ENCODE assay signal across 8 cellular contexts in the genomic region with DNA sequence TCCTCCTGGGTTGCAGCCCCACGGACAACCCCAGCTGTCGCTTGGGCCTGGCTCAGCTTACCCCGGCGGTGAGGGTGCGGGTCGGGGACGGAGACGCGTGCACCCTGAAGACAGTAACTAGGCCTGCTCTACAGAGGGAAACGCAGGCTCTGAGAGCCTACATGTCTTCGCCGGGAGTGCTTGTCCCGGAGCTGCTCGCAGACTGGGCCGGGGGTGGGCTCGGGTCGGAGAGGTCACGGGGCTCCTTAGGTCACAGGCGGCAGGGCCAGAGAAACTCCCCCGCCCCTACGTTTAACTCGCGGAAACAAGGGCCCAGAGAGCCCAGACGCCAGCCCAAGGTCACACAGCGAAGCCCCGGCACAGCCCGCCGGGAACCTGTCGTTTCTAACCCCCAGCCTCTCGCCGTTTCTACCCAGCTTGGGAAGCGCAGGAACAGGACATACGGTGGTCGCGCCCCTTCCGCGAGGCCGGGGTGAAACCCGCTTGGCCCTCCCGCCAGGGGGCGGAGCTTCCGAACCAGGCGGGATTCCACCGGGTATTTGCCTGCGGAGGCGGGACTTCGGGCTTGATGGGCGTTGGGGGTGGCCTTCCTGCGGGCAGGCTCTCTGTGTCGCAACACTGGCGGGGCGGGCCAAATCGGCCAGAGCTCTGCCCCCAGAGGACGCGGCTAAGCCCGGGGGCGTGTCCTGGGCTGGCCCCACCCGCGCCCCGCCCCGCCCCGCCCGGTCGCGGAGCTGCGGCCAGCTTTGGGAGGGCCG. TPM values are rescaled to one million over a fixed set of nuclear protein-coding genes. Genes with fewer than 3 reads are reported as not detected.
DNase-seq lines count a peak whose midpoint lies in the region; ATAC-seq and TF ChIP-seq lines count a peak whose summit lies in the region.

A gene with protein sequence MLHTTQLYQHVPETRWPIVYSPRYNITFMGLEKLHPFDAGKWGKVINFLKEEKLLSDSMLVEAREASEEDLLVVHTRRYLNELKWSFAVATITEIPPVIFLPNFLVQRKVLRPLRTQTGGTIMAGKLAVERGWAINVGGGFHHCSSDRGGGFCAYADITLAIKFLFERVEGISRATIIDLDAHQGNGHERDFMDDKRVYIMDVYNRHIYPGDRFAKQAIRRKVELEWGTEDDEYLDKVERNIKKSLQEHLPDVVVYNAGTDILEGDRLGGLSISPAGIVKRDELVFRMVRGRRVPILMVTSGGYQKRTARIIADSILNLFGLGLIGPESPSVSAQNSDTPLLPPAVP (plus strand): TSS at position 725 of the 758 bp plus-strand sequence. CDS start 42 bp downstream, outside the sequence.

- WGBS in liver, result 2% methylated on average over 67 of the region's 67 CpGs

- H3K4me1 Mint-ChIP-seq in dendritic cell treated with granulocyte-macrophage colony-stimulating factor and Interleukin-4, amounts not matched to agents 40 ng/mL and 50 ng/mL, for 4 days (ENCODE audit: low read depth), result peaks cover 24% of the 10 kb centered on the region

- peaks cover 6% of the 10 kb centered on the region for H3K36me3 Mint-ChIP-seq in dendritic cell treated with granulocyte-macrophage colony-stimulating factor and Interleukin-4, amounts not matched to agents 40 ng/mL and 50 ng/mL, for 4 days (ENCODE audit: low read depth)

- H3K9ac ChIP-seq in liver (ENCODE audit: low read depth in 1 of 2, low read length in 2 of 2), result peak within 1 kb of the TSS; percentile 80 to 89

- TF ChIP-seq RAD21 in liver (IDR thresholded peaks at IDR 0.05), result no peak

- H3K27ac Mint-ChIP-seq in dendritic cell treated with granulocyte-macrophage colony-stimulating factor and Interleukin-4, amounts not matched to agents 40 ng/mL and 50 ng/mL, for 4 days, result peak within 1 kb of the TSS; percentile 97

- H3K27ac ChIP-seq in liver (ENCODE audit: low read depth in 1 of 2, low read length in 2 of 2), result peak within 1 kb of the TSS; percentile 45 to 81

- peak within 1 kb of the TSS; percentile 91 for H3K4me3 Mint-ChIP-seq in dendritic cell treated with granulocyte-macrophage colony-stimulating factor and Interleukin-4, amounts not matched to agents 40 ng/mL and 50 ng/mL, for 4 days

- no peaks in the 10 kb centered on the region for H3K9me3 Mint-ChIP-seq in dendritic cell treated with granulocyte-macrophage colony-stimulating factor and Interleukin-4, amounts not matched to agents 40 ng/mL and 50 ng/mL, for 4 days

- H3K4me1 ChIP-seq in liver (ENCODE audit: control insufficient read depth in 4 of 4, insufficient read depth in 4 of 4, low read length in 3 of 4), result peaks cover 4 to 13% (median 7%) of the 10 kb centered on the region in 4 donors

- ATAC-seq in GM19328 (IDR thresholded peaks at IDR 0.05; ENCODE audit: unreplicated experiment) (peak; percentile 95), HG03520 (IDR thresholded peaks at IDR 0.05; ENCODE audit: unreplicated experiment) (peak; percentile 96)

- H3K27me3 Mint-ChIP-seq in dendritic cell treated with granulocyte-macrophage colony-stimulating factor and Interleukin-4, amounts not matched to agents 40 ng/mL and 50 ng/mL, for 4 days, result peaks cover 9% of the 10 kb centered on the region

- H3K4me3 ChIP-seq in liver (ENCODE audit: low read depth in 1 of 3, low read length in 3 of 3), result peak within 1 kb of the TSS; percentile 77 to 88 (median 83)

- TF ChIP-seq CTCF in liver (IDR thresholded peaks at IDR 0.05; ENCODE audit: low read depth, low read length, missing input control), result no peak

- intact Hi-C loops in dendritic cell treated with granulocyte-macrophage colony-stimulating factor and Interleukin-4, amounts not matched to agents 40 ng/mL and 50 ng/mL, for 4 days (cut with micrococcal nuclease), result loop anchor here (2.0 kb wide), 1 partner anchor 27 kb away; no protein-coding TSS in a partner anchor

- DNase-seq in C1 segment of cervical spinal cord (lab: John Stamatoyannopoulos, UW), result peak; percentile 48 to 99 (median 96)
- peak; percentile 88 for DNase-seq in NCI-H526 treated with DMSO at 0.1 percent for 48 hours (lab: John Stamatoyannopoulos, UW)
- DNase-seq in activated CD4-positive, alpha-beta T cell treated with anti-CD3 and anti-CD28 coated beads, Interleukin-2, amount 50 U/mL, for 24 hours (ENCODE audit: low read depth in 1 of 2, low spot score in 1 of 2), result peak; percentile 88 to 96
- peak; percentile 97 for DNase-seq in stimulated activated CD4-positive, alpha-beta T cell treated with anti-CD3 and anti-CD28 coated beads, Interleukin-4, amount 100 ng/mL, for 1 hour

- no peaks in the 10 kb centered on the region for H3K36me3 ChIP-seq in liver (ENCODE audit: control insufficient read depth in 4 of 4, insufficient read depth in 3 of 4, low read depth in 1 of 4, low read length in 3 of 4)

- H3K27me3 ChIP-seq in liver (ENCODE audit: control insufficient read depth in 4 of 4, insufficient read depth in 4 of 4, low read length in 3 of 4), result no peaks in the 10 kb centered on the region

- H3K9me3 ChIP-seq in liver (ENCODE audit: control insufficient read depth in 4 of 4, low read length in 3 of 4), result no peaks in the 10 kb centered on the region

TF ChIP-seq in liver, 16 proteins besides CTCF, POLR2A, EP300 and RAD21:
- TF ChIP-seq, protein P1, sequence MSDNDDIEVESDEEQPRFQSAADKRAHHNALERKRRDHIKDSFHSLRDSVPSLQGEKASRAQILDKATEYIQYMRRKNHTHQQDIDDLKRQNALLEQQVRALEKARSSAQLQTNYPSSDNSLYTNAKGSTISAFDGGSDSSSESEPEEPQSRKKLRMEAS (IDR thresholded peaks at IDR 0.05), result peak; percentile 32
- TF ChIP-seq, protein P2, sequence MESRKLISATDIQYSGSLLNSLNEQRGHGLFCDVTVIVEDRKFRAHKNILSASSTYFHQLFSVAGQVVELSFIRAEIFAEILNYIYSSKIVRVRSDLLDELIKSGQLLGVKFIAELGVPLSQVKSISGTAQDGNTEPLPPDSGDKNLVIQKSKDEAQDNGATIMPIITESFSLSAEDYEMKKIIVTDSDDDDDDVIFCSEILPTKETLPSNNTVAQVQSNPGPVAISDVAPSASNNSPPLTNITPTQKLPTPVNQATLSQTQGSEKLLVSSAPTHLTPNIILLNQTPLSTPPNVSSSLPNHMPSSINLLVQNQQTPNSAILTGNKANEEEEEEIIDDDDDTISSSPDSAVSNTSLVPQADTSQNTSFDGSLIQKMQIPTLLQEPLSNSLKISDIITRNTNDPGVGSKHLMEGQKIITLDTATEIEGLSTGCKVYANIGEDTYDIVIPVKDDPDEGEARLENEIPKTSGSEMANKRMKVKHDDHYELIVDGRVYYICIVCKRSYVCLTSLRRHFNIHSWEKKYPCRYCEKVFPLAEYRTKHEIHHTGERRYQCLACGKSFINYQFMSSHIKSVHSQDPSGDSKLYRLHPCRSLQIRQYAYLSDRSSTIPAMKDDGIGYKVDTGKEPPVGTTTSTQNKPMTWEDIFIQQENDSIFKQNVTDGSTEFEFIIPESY (IDR thresholded peaks at IDR 0.05), result no peak
- TF ChIP-seq NR2F2 (IDR thresholded peaks at IDR 0.05) (peak; percentile 78), JUND (IDR thresholded peaks at IDR 0.05) (no peak), FOXA1 (IDR thresholded peaks at IDR 0.05) (no peak), YY1 (IDR thresholded peaks at IDR 0.05) (no peak), TAF1 (conservative IDR thresholded peaks at IDR 0.05) (no peak), SP1 (IDR thresholded peaks at IDR 0.05) (peak; percentile 75), GABPA (IDR thresholded peaks at IDR 0.05 in 1 of 2, conservative IDR thresholded peaks at IDR 0.05 in 1 of 2) (peak in 1 of 2 donors; percentile 66), HNF4A (conservative IDR thresholded peaks at IDR 0.05) (no peak), RXRA (IDR thresholded peaks at IDR 0.05) (no peak), HNF4G (IDR thresholded peaks at IDR 0.05) (no peak), FOXA2 (IDR thresholded peaks at IDR 0.05) (no peak), EGR1 (IDR thresholded peaks at IDR 0.05; ENCODE audit: low read depth in 2 of 2) (peak in 1 of 2 donors; percentile 52)
- TF ChIP-seq, protein P3, sequence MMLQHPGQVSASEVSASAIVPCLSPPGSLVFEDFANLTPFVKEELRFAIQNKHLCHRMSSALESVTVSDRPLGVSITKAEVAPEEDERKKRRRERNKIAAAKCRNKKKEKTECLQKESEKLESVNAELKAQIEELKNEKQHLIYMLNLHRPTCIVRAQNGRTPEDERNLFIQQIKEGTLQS (IDR thresholded peaks at IDR 0.05), result no peak
- TF ChIP-seq, protein P4, sequence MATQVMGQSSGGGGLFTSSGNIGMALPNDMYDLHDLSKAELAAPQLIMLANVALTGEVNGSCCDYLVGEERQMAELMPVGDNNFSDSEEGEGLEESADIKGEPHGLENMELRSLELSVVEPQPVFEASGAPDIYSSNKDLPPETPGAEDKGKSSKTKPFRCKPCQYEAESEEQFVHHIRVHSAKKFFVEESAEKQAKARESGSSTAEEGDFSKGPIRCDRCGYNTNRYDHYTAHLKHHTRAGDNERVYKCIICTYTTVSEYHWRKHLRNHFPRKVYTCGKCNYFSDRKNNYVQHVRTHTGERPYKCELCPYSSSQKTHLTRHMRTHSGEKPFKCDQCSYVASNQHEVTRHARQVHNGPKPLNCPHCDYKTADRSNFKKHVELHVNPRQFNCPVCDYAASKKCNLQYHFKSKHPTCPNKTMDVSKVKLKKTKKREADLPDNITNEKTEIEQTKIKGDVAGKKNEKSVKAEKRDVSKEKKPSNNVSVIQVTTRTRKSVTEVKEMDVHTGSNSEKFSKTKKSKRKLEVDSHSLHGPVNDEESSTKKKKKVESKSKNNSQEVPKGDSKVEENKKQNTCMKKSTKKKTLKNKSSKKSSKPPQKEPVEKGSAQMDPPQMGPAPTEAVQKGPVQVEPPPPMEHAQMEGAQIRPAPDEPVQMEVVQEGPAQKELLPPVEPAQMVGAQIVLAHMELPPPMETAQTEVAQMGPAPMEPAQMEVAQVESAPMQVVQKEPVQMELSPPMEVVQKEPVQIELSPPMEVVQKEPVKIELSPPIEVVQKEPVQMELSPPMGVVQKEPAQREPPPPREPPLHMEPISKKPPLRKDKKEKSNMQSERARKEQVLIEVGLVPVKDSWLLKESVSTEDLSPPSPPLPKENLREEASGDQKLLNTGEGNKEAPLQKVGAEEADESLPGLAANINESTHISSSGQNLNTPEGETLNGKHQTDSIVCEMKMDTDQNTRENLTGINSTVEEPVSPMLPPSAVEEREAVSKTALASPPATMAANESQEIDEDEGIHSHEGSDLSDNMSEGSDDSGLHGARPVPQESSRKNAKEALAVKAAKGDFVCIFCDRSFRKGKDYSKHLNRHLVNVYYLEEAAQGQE (IDR thresholded peaks at IDR 0.05), result peak; percentile 34

RNA-seq across cellular contexts. Expression of the gene that starts here (rescaled TPM):
- 1 to 10 TPM; 3.8 to 9.0 TPM for total RNA-seq in liver
- polyA plus RNA-seq in liver, result 1 to 10 TPM; 2.5 TPM

Comparison
In these comparisons a context has a peak if more than half of its experiments do, and no peak if none do; other contexts are left out.
1. Peak in every context shown above with its lines: DNase-seq, ATAC-seq, H3K4me3 ChIP-seq and H3K27ac ChIP-seq.